In genomic region chr9:106697799-106698591, GRCh38 we compare ENCODE assay signal across 9 cellular contexts.
A peak's percentile ranks its signal among the peaks of the same experiment; 100 is the strongest.
DNase-seq lines count a peak whose midpoint lies in the region; ATAC-seq, FAIRE-seq and TF ChIP-seq lines count a peak whose summit lies in the region.
"Had no signal": no experiment of that assay in that cellular context is flagged by ENCODE, and none has a peak within 500 bp of the region (broad histone marks: within the 10 kb centered on the region; RNA-seq: fewer than 3 reads in every experiment).

No MANE protein-coding gene starts in this region.

- H3K27me3 ChIP-seq in left ventricle myocardium inferior (ENCODE audit: low read depth) (no peaks in the 10 kb centered on the region), small intestine (ENCODE audit: control insufficient read depth in 2 of 2, insufficient read depth in 2 of 2, low read length in 2 of 2) (no peaks in the 10 kb centered on the region)

- H3K4me1 ChIP-seq in left ventricle myocardium inferior (peaks cover 23% of the 10 kb centered on the region), small intestine (ENCODE audit: control insufficient read depth in 2 of 2, insufficient read depth in 1 of 2, low read depth in 1 of 2, low read length in 1 of 2) (no peaks in the 10 kb centered on the region)

- intact Hi-C loops in left ventricle myocardium inferior (cut with micrococcal nuclease): no loop called here

- H3K27ac ChIP-seq in left ventricle myocardium inferior (replicated peaks) (peak overlapping the region; percentile 77), small intestine (ENCODE audit: low read depth in 1 of 2, low read length in 1 of 2) (no peak overlapping the region)
- H3K27ac ChIP-seq: C4-2B had no signal

- no peak for FAIRE-seq in small intestine (lab: Jason Lieb, UNC)

- H3K36me3 ChIP-seq in left ventricle myocardium inferior: no peaks in the 10 kb centered on the region
- no peaks in the 10 kb centered on the region for H3K36me3 ChIP-seq in small intestine (ENCODE audit: control insufficient read depth in 2 of 2, insufficient read depth in 2 of 2, low read length in 2 of 2)

- 57 to 63% (median 58%) methylated on average over 17 of the region's 17 CpGs for WGBS in small intestine, 3 donors

- H3K9me3 ChIP-seq in left ventricle myocardium inferior (replicated peaks) (no peaks in the 10 kb centered on the region), small intestine (ENCODE audit: control insufficient read depth, low read depth) (no peaks in the 10 kb centered on the region)

- H3K4me3 ChIP-seq in left ventricle myocardium inferior (peak overlapping the region; percentile 53), small intestine (ENCODE audit: low read depth in 1 of 2, low read length in 2 of 2) (no peak overlapping the region)

- ATAC-seq in HG02840 (IDR thresholded peaks at IDR 0.05; ENCODE audit: low FRiP score, unreplicated experiment) (no peak), HG02763 (IDR thresholded peaks at IDR 0.05; ENCODE audit: unreplicated experiment) (no peak)

- no peak for TF ChIP-seq CTCF in left ventricle myocardium inferior (IDR thresholded peaks at IDR 0.05; ENCODE audit: borderline replicate concordance)

- DNase-seq in A172 (ENCODE audit: low spot score): peak; percentile 43
- DNase-seq in NCI-H1092 treated with DMSO at 0.1 percent for 48 hours (lab: John Stamatoyannopoulos, UW): peak; percentile 90
- DNase-seq in amniotic epithelial cell (ENCODE audit: low read depth): peak; percentile 92
- peak; percentile 84 for DNase-seq in left ventricle myocardium inferior
- DNase-seq in small intestine: peak; percentile 18
- no peak for DNase-seq in SIG-M5 (lab: John Stamatoyannopoulos, UW)
